In the genomic region with DNA sequence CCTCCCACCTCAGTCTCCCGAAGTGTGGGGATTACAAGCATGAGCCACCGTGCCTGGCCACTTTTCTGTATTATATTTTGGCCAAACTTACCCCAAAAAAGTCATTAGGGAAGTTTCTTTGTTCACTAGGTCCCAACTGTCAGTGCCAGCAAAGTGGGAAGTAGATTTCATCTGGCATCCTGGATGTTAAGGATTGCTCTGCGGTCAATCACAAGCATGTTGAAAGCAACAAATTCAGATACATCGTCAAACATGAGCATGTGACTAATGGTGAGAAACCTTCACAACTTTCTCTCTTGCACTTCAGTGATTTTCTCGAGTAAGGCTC, we compare ENCODE assay signal across 19 cellular contexts.
"Had no signal": no experiment of that assay in that cellular context is flagged by ENCODE, and none has a peak within 500 bp of the region (broad histone marks: within the 10 kb centered on the region; RNA-seq: fewer than 3 reads in every experiment).

No MANE protein-coding gene starts in this region.

- H3K9me3 ChIP-seq: breast epithelium, esophagus muscularis mucosa, right atrium auricular region, tibial nerve, uterus had no signal

- H3K27me3 ChIP-seq: breast epithelium, esophagus muscularis mucosa, heart right ventricle, right atrium auricular region, tibial nerve, uterus had no signal

- H3K27ac ChIP-seq: breast epithelium, esophagus muscularis mucosa, right atrium auricular region, tibial nerve had no signal

- DNase-seq: activated CD4-positive, alpha-beta T cell treated with anti-CD3 and anti-CD28 coated beads, Interleukin-2, amount 10 ng/mL, durations not matched to agents 7 days and 5 days; activated CD8-positive, alpha-beta memory T cell treated with anti-CD3 and anti-CD28 coated beads, Interleukin-2, amount 50 U/mL, for 4 hours; activated effector memory CD4-positive, alpha-beta T cell treated with anti-CD3 and anti-CD28 coated beads, Interleukin-2, amount 50 U/mL, for 16 hours; activated naive CD4-positive, alpha-beta T cell treated with anti-CD3 and anti-CD28 coated beads, Interleukin-2, amount 50 U/mL, for 16 hours; activated T-cell treated with anti-CD3 and anti-CD28 coated beads, Interleukin-2, amount 50 U/mL, for 4 hours; effector CD4-positive, alpha-beta T cell; heart right ventricle; left ventricle myocardium superior; stimulated activated CD4-positive, alpha-beta T cell treated with anti-CD3 and anti-CD28 coated beads, Interleukin-12 subunit alpha, Interleukin-12 subunit beta, amount 100 ng/mL, for 4 hours; stimulated activated CD4-positive, alpha-beta T cell treated with anti-CD3 and anti-CD28 coated beads, Interleukin-2, amount 100 ng/mL, for 24 hours; stimulated activated naive CD4-positive, alpha-beta T cell treated with Interleukin-2 at 50 U/mL for 16 hours; T-helper 9 cell; uterus had no signal

- H3K4me1 ChIP-seq: breast epithelium, uterus had no signal

- H3K4me3 ChIP-seq: breast epithelium, coronary artery, esophagus muscularis mucosa, heart right ventricle, right atrium auricular region, tibial nerve, uterus had no signal

- ATAC-seq: activated CD4-positive, CD25-positive, alpha-beta regulatory T cell treated with anti-CD3 and anti-CD28 coated beads, Interleukin-2, amount 50 U/mL, for 24 hours; activated T-cell treated with anti-CD3 and anti-CD28 coated beads, Interleukin-2, amount 50 U/mL, for 4 hours; heart right ventricle; left ventricle myocardium superior had no signal

- H3K36me3 ChIP-seq: breast epithelium, esophagus muscularis mucosa, heart right ventricle, right atrium auricular region, tibial nerve, uterus had no signal
